Comparison of ENCODE assay signal across 9 cellular contexts in the genomic region with DNA sequence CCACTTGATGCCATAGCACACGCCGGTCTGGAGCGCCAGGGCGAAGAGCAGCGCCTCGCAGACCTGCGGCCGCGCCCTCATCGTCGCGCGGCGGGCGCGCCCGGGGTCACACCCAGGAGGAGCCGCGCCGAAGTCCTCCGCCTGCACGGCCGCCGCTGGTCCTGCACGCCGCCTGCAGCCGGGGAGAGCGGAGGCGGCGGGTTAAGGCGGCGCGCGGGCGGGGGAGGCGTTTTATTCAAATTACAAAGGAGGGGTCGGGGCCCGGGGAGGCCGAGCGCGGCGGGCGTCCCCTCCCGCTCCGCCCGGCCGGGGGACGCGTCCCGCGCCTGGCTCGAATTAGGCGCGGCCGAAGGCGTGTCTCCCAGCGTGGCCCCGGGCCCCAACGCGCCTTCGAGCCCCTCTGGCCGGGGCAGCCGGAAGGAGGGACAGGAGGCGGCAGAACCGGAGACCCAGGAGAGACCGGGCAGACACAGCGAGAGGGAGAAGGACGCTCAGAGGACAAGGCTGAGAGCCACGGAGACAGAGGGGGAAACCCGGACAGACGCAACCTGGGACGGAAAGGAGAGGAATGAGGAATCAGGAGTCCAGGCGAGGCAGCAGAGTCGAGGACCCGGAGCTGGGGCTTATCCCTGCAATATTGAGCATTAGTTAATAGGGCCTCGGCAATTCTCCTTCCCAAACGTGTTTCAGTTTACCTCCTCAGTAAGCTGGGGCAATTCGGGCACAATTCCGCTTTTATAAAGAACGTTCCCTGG.
DNase-seq lines count a peak whose midpoint lies in the region; ATAC-seq and TF ChIP-seq lines count a peak whose summit lies in the region.
"Had no signal": no experiment of that assay in that cellular context is flagged by ENCODE, and none has a peak within 500 bp of the region (broad histone marks: within the 10 kb centered on the region; RNA-seq: fewer than 3 reads in every experiment).

TSS of gene WNT11 (minus strand) at position 176 of the 755 bp plus-strand sequence. CDS start at position 81, 95 bp downstream.

- TF ChIP-seq CTCF in foreskin fibroblast (IDR thresholded peaks at IDR 0.05; ENCODE audit: low read depth, low read length) (no peak), neutrophil (IDR thresholded peaks at IDR 0.05) (no peak)

- DNase-seq in DMS53 (lab: John Stamatoyannopoulos, UW) (peak; percentile 30), DMS53 treated with DMSO at 0.1 percent for 48 hours (lab: John Stamatoyannopoulos, UW; ENCODE audit: unreplicated experiment) (no peak), NCI-H146 treated with DMSO at 0.1 percent for 48 hours (lab: John Stamatoyannopoulos, UW; ENCODE audit: unreplicated experiment) (peak; percentile 41), foreskin fibroblast (peak in 1 of 2 donors; percentile 53), NK-92 (lab: John Stamatoyannopoulos, UW; ENCODE audit: unreplicated experiment) (no peak)
- DNase-seq in activated CD8-positive, alpha-beta memory T cell treated with anti-CD3 and anti-CD28 coated beads, Interleukin-2, amount 50 U/mL, for 4 hours, result peak; percentile 44

- no peak for ATAC-seq in GM21825 (IDR thresholded peaks at IDR 0.05; ENCODE audit: unreplicated experiment)

- H3K4me3 ChIP-seq in foreskin fibroblast (ENCODE audit: low read depth in 1 of 2, low read length in 2 of 2) (peak within 1 kb of the TSS; percentile 37 to 60), neutrophil (ENCODE audit: low read depth in 1 of 2, low read length in 1 of 2) (peak within 1 kb of the TSS; percentile 62 to 63)

- H3K27ac ChIP-seq in neutrophil, result no peak within 1 kb of the TSS
- H3K27ac ChIP-seq: 22Rv1 had no signal

- peaks cover 50 to 53% of the 10 kb centered on the region in 2 experiments for H3K4me1 ChIP-seq in neutrophil (ENCODE audit: control insufficient read depth in 1 of 2, insufficient read depth in 1 of 2, low read depth in 1 of 2, low read length in 1 of 2)

- H3K27me3 ChIP-seq in neutrophil, result peaks cover 90% of the 10 kb centered on the region

- no peaks in the 10 kb centered on the region for H3K36me3 ChIP-seq in neutrophil

- H3K9me3 ChIP-seq in neutrophil, result no peaks in the 10 kb centered on the region

Comparison
In these comparisons a context has a peak if more than half of its experiments do, and no peak if none do; other contexts are left out.
1. DNase-seq: peak in DMS53 (single experiment), NCI-H146 treated with DMSO at 0.1 percent for 48 hours (single experiment) and activated CD8-positive, alpha-beta memory T cell treated with anti-CD3 and anti-CD28 coated beads, Interleukin-2, amount 50 U/mL, for 4 hours (single experiment); none in DMS53 treated with DMSO at 0.1 percent for 48 hours (single experiment) and NK-92 (single experiment).